10 cellular contexts compared by ENCODE assay signal in genomic region chr4:84638092-84638491, GRCh38. TPM values are rescaled to one million over a fixed set of nuclear protein-coding genes. Genes with fewer than 3 reads are reported as not detected.
"Had no signal": no experiment of that assay in that cellular context is flagged by ENCODE, and none has a peak within 500 bp of the region (broad histone marks: within the 10 kb centered on the region; RNA-seq: fewer than 3 reads in every experiment).

No MANE protein-coding gene starts in this region.

- H3K27ac ChIP-seq: GM23248, HL-60 had no signal

- H3K4me3 ChIP-seq: GM23248, HAP-1, K562 had no signal

- H3K27ac Mint-ChIP-seq: HFFc6 had no signal

- H2AFZ ChIP-seq: GM23248 had no signal

- H3K4me3 Mint-ChIP-seq: HFFc6 had no signal

- H3K9me3 ChIP-seq: HAP-1 had no signal

- H3K9ac ChIP-seq: GM23248 had no signal

- H3K4me1 ChIP-seq: HAP-1 had no signal

- FAIRE-seq: K562 had no signal

- H3K9me3 Mint-ChIP-seq: HFFc6 had no signal

- H3K36me3 ChIP-seq: HAP-1 had no signal

- ATAC-seq: HCT116, K562 had no signal

- DNase-seq: GM23248, GOT3, H7, HFFc6, IMR-90, KG1 had no signal

RNA-seq across cellular contexts. Expression of gene CDS1, which starts 55.2 kb away (rescaled TPM):
- total RNA-seq: GM23248 had no signal
